ENCODE assay signal across 14 cellular contexts in genomic region chr12:8662592-8662991, GRCh38. TPM values are rescaled to one million over a fixed set of nuclear protein-coding genes. Genes with fewer than 3 reads are reported as not detected.
DNase-seq lines count a peak whose midpoint lies in the region; ATAC-seq, FAIRE-seq and TF ChIP-seq lines count a peak whose summit lies in the region.
"Had no signal": no experiment of that assay in that cellular context is flagged by ENCODE, and none has a peak within 500 bp of the region (broad histone marks: within the 10 kb centered on the region; RNA-seq: fewer than 3 reads in every experiment).

A gene with protein sequence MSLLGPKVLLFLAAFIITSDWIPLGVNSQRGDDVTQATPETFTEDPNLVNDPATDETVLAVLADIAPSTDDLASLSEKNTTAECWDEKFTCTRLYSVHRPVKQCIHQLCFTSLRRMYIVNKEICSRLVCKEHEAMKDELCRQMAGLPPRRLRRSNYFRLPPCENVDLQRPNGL (minus strand): TSS chr12:8662826. CDS start chr12:8662104, 722 bp downstream.

- peak; percentile 75 for DNase-seq in BJ (ENCODE audit: low read depth)
- DNase-seq in astrocyte (ENCODE audit: low read depth) = peak; percentile 95
- DNase-seq in left ventricle myocardium superior = no peak
- peak in 1 of 2 donors; percentile 51 for DNase-seq in gastrocnemius medialis
- no peak for DNase-seq in amygdala (lab: John Stamatoyannopoulos, UW)
- DNase-seq in HTR-8/SVneo (ENCODE audit: insufficient read length, low spot score) = no peak
- DNase-seq: activated CD4-positive, alpha-beta T cell treated with anti-CD3 and anti-CD28 coated beads, Interleukin-2, amount 50 U/mL, for 4 hours; activated naive CD4-positive, alpha-beta T cell treated with anti-CD3 and anti-CD28 coated beads, Interleukin-2, amount 50 U/mL, for 16 hours; NCI-H1105 treated with DMSO at 0.1 percent for 48 hours; pancreas; SW 1271 had no signal

- peak within 1 kb of the TSS; percentile 71 for H3K4me2 ChIP-seq in astrocyte (ENCODE audit: low read length)
- H3K4me2 ChIP-seq: BLaER1 had no signal

- no peaks in the 10 kb centered on the region for H3K9me3 ChIP-seq in astrocyte (ENCODE audit: insufficient read depth, low read depth, low read length)
- H3K9me3 ChIP-seq in gastrocnemius medialis = no peaks in the 10 kb centered on the region
- H3K9me3 ChIP-seq: BLaER1, pancreas had no signal

- peak within 1 kb of the TSS; percentile 69 for H3K9ac ChIP-seq in astrocyte (ENCODE audit: low read length)
- H3K9ac ChIP-seq: BLaER1 had no signal

- H3K4me1 Mint-ChIP-seq in astrocyte (ENCODE audit: low read depth, unreplicated experiment) = peaks cover 17% of the 10 kb centered on the region

- H3K27me3 ChIP-seq in BJ (ENCODE audit: control insufficient read depth, insufficient read depth, low read length) (no peaks in the 10 kb centered on the region), astrocyte (ENCODE audit: insufficient read depth, low read length) (no peaks in the 10 kb centered on the region), gastrocnemius medialis (no peaks in the 10 kb centered on the region)
- H3K27me3 ChIP-seq: BLaER1, pancreas had no signal

- H3K4me3 ChIP-seq in BJ (ENCODE audit: low read depth, low read length) = peak within 1 kb of the TSS; percentile 22
- H3K4me3 ChIP-seq in astrocyte (ENCODE audit: insufficient read depth, low read depth, low read length) = peak within 1 kb of the TSS; percentile 48
- H3K4me3 ChIP-seq in gastrocnemius medialis = peak within 1 kb of the TSS in 3 of 4 donors; percentile 4 to 28 (median 25)
- H3K4me3 ChIP-seq: BLaER1, pancreas had no signal

- intact Hi-C loops in left ventricle myocardium superior (cut with micrococcal nuclease) = no loop called here
- intact Hi-C loops in gastrocnemius medialis (cut with DNase I; ENCODE audit: low total_unique reads) = no loop called here

- H3K4me1 ChIP-seq in astrocyte (ENCODE audit: insufficient read depth, low read length) = peaks cover 12% of the 10 kb centered on the region
- no peaks in the 10 kb centered on the region for H3K4me1 ChIP-seq in gastrocnemius medialis
- H3K4me1 ChIP-seq: pancreas had no signal

- H3K27ac Mint-ChIP-seq in astrocyte (ENCODE audit: unreplicated experiment) = peak within 1 kb of the TSS; percentile 41

- no peaks in the 10 kb centered on the region for H4K20me1 ChIP-seq in astrocyte (ENCODE audit: insufficient read depth, low read length)
- H4K20me1 ChIP-seq: BLaER1 had no signal

- H3K79me2 ChIP-seq in astrocyte (ENCODE audit: insufficient read depth, low read length) = no peaks in the 10 kb centered on the region

- no peaks in the 10 kb centered on the region for H3K36me3 ChIP-seq in BJ (ENCODE audit: control insufficient read depth, insufficient read depth, low read length)
- no peaks in the 10 kb centered on the region for H3K36me3 ChIP-seq in astrocyte (ENCODE audit: insufficient read depth, low read length)
- H3K36me3 ChIP-seq in gastrocnemius medialis = no peaks in the 10 kb centered on the region
- H3K36me3 ChIP-seq: BLaER1, pancreas had no signal

- in situ Hi-C loops in gastrocnemius medialis (cut with MboI; ENCODE audit: low sequenced_read_pairs in 4 of 4) = no loop called here

- CTCF ChIA-PET in BJ (lab: Yijun Ruan, JAX) = interaction anchor here (1.2 kb wide), 1 partner anchor 19 kb away, joined by 3 read pairs; no protein-coding TSS in a partner anchor

- TF ChIP-seq CTCF in BJ (IDR thresholded peaks at IDR 0.05; ENCODE audit: insufficient read depth, low read depth, low read length) (no peak), astrocyte (IDR thresholded peaks at IDR 0.05; ENCODE audit: insufficient read depth, low read depth, low read length) (no peak), gastrocnemius medialis (IDR thresholded peaks at IDR 0.05 in 4 of 5, conservative IDR thresholded peaks at IDR 0.05 in 1 of 5) (no peak)

- POLR2A ChIA-PET in BJ (lab: Charles Lee) = interaction anchor here (0.6 to 0.9 kb wide), 2 partner anchors 112 to 252 kb away, joined by 3 to 5 read pairs; no protein-coding TSS in a partner anchor

- no peaks in the 10 kb centered on the region for H3K36me3 Mint-ChIP-seq in astrocyte (ENCODE audit: low read depth, unreplicated experiment)

- H3K27ac ChIP-seq in astrocyte (ENCODE audit: low read depth, low read length) (peak within 1 kb of the TSS; percentile 65), gastrocnemius medialis (peak within 1 kb of the TSS; percentile 51 to 61 (median 54))
- H3K27ac ChIP-seq: BLaER1, pancreas had no signal

- peaks cover 4% of the 10 kb centered on the region for H3K9me3 Mint-ChIP-seq in astrocyte (ENCODE audit: unreplicated experiment)

- peak; percentile 65 for FAIRE-seq in astrocyte (lab: Jason Lieb, UNC)
- FAIRE-seq in HTR-8/SVneo (lab: Jason Lieb, UNC) = no peak
- FAIRE-seq: pancreas had no signal

- no peak within 1 kb of the TSS for H3K4me3 Mint-ChIP-seq in astrocyte (ENCODE audit: unreplicated experiment)

- H2AFZ ChIP-seq in astrocyte (ENCODE audit: low read depth, low read length) = peak within 1 kb of the TSS; percentile 12

- peak; percentile 74 for ATAC-seq in left ventricle myocardium superior
- peak; percentile 65 for ATAC-seq in gastrocnemius medialis
- ATAC-seq in GM19324 (IDR thresholded peaks at IDR 0.05; ENCODE audit: low FRiP score, unreplicated experiment) = no peak
- no peak for ATAC-seq in GM18909 (IDR thresholded peaks at IDR 0.05; ENCODE audit: poor library complexity, unreplicated experiment)

- peak in 1 of 2 donors; percentile 31 for TF ChIP-seq POLR2A in gastrocnemius medialis (IDR thresholded peaks at IDR 0.05)

- no peaks in the 10 kb centered on the region for H3K27me3 Mint-ChIP-seq in astrocyte (ENCODE audit: low read depth, unreplicated experiment)

RNA-seq across cellular contexts. Expression of the gene that starts here (rescaled TPM):
- polyA plus RNA-seq in BJ (2011; rRNA removed) = 172 and 174 TPM in 2 replicates
- polyA minus RNA-seq in BJ (2011; rRNA and poly(A)+ RNA removed) = 40.0 and 41.8 TPM in 2 replicates
- 86.4 and 105 TPM in 2 replicates for total RNA-seq in astrocyte
- 29.1 TPM for total RNA-seq in left ventricle myocardium superior
- 10 to 100 TPM; 31.1 to 78.2 (median 52.0) TPM for total RNA-seq in gastrocnemius medialis

Comparison
In these comparisons a context has a peak if more than half of its experiments do, and no peak if none do; other contexts are left out.
1. DNase-seq: peak in BJ (single experiment) and astrocyte (single experiment); none in left ventricle myocardium superior (single experiment), amygdala (0 of 56) and HTR-8/SVneo (single experiment).
2. ATAC-seq: peak in left ventricle myocardium superior (single experiment) and gastrocnemius medialis (2 of 2); none in GM19324 (single experiment) and GM18909 (single experiment).
3. Peak in every context shown above with its lines, with median percentiles within 50 percentile points of each other: H3K4me3 ChIP-seq.